Comparison of ENCODE assay signal across 8 cellular contexts in the genomic region with DNA sequence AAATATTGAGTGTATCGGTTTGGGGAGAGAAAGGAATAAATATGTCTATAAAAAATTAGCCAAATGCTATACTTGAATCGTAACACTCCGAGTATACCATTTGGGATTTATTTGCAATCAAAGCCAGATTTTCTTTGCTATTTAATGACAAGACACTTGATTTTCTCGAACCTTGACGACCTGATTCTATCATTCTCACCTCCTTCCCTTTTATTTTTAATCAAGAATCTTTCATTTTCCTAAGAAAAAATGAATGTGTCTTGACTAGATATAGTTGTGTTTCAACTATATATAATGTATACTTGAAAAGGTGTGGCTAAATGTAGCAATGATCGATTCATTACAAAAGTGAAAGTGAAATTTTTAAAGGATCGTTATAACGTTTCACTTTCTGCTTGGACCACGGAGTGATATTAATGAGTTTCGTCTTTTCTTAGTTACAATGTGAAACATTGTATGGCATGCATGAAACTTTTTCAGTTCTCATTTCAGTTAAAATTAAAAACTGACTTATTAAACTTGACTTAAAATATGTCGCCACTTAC. TPM values are rescaled to one million over a fixed set of nuclear protein-coding genes. Genes with fewer than 3 reads are reported as not detected.
DNase-seq lines count a peak whose midpoint lies in the region; ATAC-seq, FAIRE-seq and TF ChIP-seq lines count a peak whose summit lies in the region.

No MANE protein-coding gene starts in this region.

- H3K27ac Mint-ChIP-seq in activated T-helper 17 cell treated with anti-CD3 and anti-CD28 coated beads, Interleukin-2, amount 50 U/mL, for 72 hours: peak overlapping the region; percentile 74

- CTCF ChIA-PET in AG04450 (lab: Charles Lee): interaction anchor here (1.1 to 2.5 kb wide), 4 partner anchors 10 to 38 kb away, joined by 3 to 12 read pairs (median 4); no protein-coding TSS in a partner anchor

- FAIRE-seq in kidney (lab: Jason Lieb, UNC): no peak

- peak; percentile 45 for ATAC-seq in GM19025 (IDR thresholded peaks at IDR 0.05; ENCODE audit: low read depth, unreplicated experiment)
- ATAC-seq in HG03342 (IDR thresholded peaks at IDR 0.05; ENCODE audit: unreplicated experiment): peak; percentile 63
- ATAC-seq in activated T-helper 17 cell treated with anti-CD3 and anti-CD28 coated beads, Interleukin-2, amount 50 U/mL, for 72 hours (replicated peaks): peak; percentile 54

- H3K27ac ChIP-seq in AG04450 (ENCODE audit: low read depth, low read length) (no peak overlapping the region), kidney (ENCODE audit: low read depth in 2 of 2, low read length in 2 of 2) (peak overlapping the region in 1 of 2 donors; percentile 65), suprapubic skin (peak overlapping the region; percentile 89)

- H3K4me3 ChIP-seq in AG04450 (ENCODE audit: low read depth, low read length) (peak overlapping the region; percentile 71), kidney (ENCODE audit: low read length in 2 of 2) (peak overlapping the region; percentile 92), suprapubic skin (peak overlapping the region; percentile 92)

- TF ChIP-seq POLR2A in suprapubic skin (IDR thresholded peaks at IDR 0.05): no peak

- no peaks in the 10 kb centered on the region for H3K27me3 Mint-ChIP-seq in activated T-helper 17 cell treated with anti-CD3 and anti-CD28 coated beads, Interleukin-2, amount 50 U/mL, for 72 hours

- H3K9ac ChIP-seq in kidney (ENCODE audit: low read length in 2 of 2): peak overlapping the region; percentile 87 to 89

- H3K9me3 Mint-ChIP-seq in activated T-helper 17 cell treated with anti-CD3 and anti-CD28 coated beads, Interleukin-2, amount 50 U/mL, for 72 hours: peaks cover 4% of the 10 kb centered on the region

- peaks cover 27% of the 10 kb centered on the region for H3K4me1 Mint-ChIP-seq in activated T-helper 17 cell treated with anti-CD3 and anti-CD28 coated beads, Interleukin-2, amount 50 U/mL, for 72 hours

- peaks cover 7% of the 10 kb centered on the region for H3K27me3 ChIP-seq in AG04450 (ENCODE audit: control insufficient read depth, insufficient read depth, low read length)
- no peaks in the 10 kb centered on the region for H3K27me3 ChIP-seq in suprapubic skin

- no peak for TF ChIP-seq EP300 in suprapubic skin (IDR thresholded peaks at IDR 0.05)

- no peak for TF ChIP-seq CTCF in AG04450 (IDR thresholded peaks at IDR 0.05; ENCODE audit: low read depth, low read length)
- no peak for TF ChIP-seq CTCF in kidney (IDR thresholded peaks at IDR 0.05; ENCODE audit: borderline replicate concordance, extremely low read depth, insufficient read depth)
- no peak for TF ChIP-seq CTCF in suprapubic skin (IDR thresholded peaks at IDR 0.05)

- peaks cover 6 to 11% of the 10 kb centered on the region in 2 donors for H3K36me3 ChIP-seq in kidney (ENCODE audit: control insufficient read depth in 1 of 2, insufficient read depth in 2 of 2, low read length in 2 of 2)
- H3K36me3 ChIP-seq in suprapubic skin: peaks cover 15% of the 10 kb centered on the region

- peaks cover 6 to 14% of the 10 kb centered on the region in 2 donors for H3K4me1 ChIP-seq in kidney (ENCODE audit: control insufficient read depth in 1 of 2, insufficient read depth in 1 of 2, low read depth in 1 of 2, low read length in 2 of 2)
- peaks cover 17% of the 10 kb centered on the region for H3K4me1 ChIP-seq in suprapubic skin

- WGBS in suprapubic skin: 2% methylated on average over 11 of the region's 11 CpGs

- H3K9me3 ChIP-seq in AG04450 (ENCODE audit: control insufficient read depth, insufficient read depth, low read length): 0 out of 2 replicates have a peak, but pooled peaks cover 2% of the 10 kb centered on the region
- no peaks in the 10 kb centered on the region for H3K9me3 ChIP-seq in kidney (ENCODE audit: control insufficient read depth in 1 of 2, low read length in 2 of 2)
- H3K9me3 ChIP-seq in suprapubic skin: no peaks in the 10 kb centered on the region

- peak overlapping the region; percentile 78 for H3K4me3 Mint-ChIP-seq in activated T-helper 17 cell treated with anti-CD3 and anti-CD28 coated beads, Interleukin-2, amount 50 U/mL, for 72 hours

- H3K36me3 Mint-ChIP-seq in activated T-helper 17 cell treated with anti-CD3 and anti-CD28 coated beads, Interleukin-2, amount 50 U/mL, for 72 hours (ENCODE audit: low read depth): peaks cover 36% of the 10 kb centered on the region

- intact Hi-C loops in kidney (cut with DNase I): no loop called here

- DNase-seq in AG04450 (ENCODE audit: low read depth, low spot score) (no peak), kidney (no peak), suprapubic skin (ENCODE audit: low spot score in 2 of 2) (no peak), NCI-H82 (lab: John Stamatoyannopoulos, UW) (no peak), hepatic stellate cell (ENCODE audit: low spot score) (no peak)

- POLR2A ChIA-PET in AG04450 (lab: Yijun Ruan, JAX): interaction anchor here (0.9 to 1.1 kb wide), 3 partner anchors 24 to 162 kb away, joined by 3 to 5 read pairs (median 3); no protein-coding TSS in a partner anchor

RNA-seq across cellular contexts. Expression of gene NUB1, which starts 0.6 kb away (rescaled TPM):
- polyA plus RNA-seq in AG04450 (2011; rRNA removed) (42.7 and 64.1 TPM in 2 replicates), kidney (ENCODE audit: insufficient read depth, low read depth, low replicate concordance) (32.7 TPM)
- 23.9 and 30.9 TPM in 2 replicates for polyA minus RNA-seq in AG04450 (2011; rRNA and poly(A)+ RNA removed)
- total RNA-seq in activated T-helper 17 cell treated with anti-CD3 and anti-CD28 coated beads, Interleukin-2, amount 50 U/mL, for 72 hours: 10 to 100 TPM; 36.9 to 70.3 TPM
- total RNA-seq in kidney (51.8 TPM), suprapubic skin (10 to 100 TPM; 39.3 to 70.8 (median 41.7) TPM)
